Comparison of ENCODE assay signal across 2 cellular contexts in the genomic region with DNA sequence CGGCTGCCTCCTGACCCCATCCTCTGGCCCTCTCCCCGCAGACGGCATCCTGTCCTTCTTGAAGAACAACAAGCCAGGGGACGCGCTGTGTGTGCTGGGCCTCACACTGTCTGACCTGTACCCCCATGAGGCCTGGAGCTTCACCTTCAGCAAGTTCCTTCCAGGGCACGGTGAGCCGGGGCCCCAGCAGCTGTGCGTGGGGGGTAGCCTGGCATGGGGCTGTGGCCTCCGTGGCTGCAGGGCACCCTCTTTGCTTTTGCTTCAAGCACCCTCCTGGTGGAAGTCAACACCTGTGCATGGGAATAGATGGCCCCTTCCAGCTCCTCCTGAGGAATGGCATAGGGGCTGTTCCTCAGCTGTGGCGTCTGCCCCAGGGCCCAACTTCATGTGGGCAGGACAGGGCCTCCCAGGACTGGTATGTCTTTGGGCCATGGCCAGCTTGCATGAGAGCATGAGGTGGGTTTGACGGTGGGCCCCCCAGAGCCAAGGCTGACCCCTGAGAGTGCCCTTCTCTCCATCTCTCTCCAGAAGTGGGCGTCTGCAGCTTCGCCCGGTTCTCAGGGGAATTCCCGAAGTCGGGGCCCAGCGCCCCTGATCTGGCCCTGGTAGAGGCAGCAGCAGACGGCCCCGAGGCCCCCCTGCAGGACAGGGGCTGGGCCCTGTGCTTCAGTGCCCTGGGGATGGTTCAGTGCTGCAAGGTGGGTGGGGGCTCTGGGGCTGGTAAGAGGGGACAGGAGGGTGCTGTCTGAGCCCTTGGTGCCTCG.
TF ChIP-seq lines count a peak whose summit lies in the region.

No MANE protein-coding gene starts in this region.

TF ChIP-seq in IMR-90, 13 proteins besides CTCF, POLR2A, EP300 and RAD21:
- TF ChIP-seq RCOR1 (IDR thresholded peaks at IDR 0.05; ENCODE audit: insufficient replicate concordance, low read length) = no peak
- TF ChIP-seq, protein P1, sequence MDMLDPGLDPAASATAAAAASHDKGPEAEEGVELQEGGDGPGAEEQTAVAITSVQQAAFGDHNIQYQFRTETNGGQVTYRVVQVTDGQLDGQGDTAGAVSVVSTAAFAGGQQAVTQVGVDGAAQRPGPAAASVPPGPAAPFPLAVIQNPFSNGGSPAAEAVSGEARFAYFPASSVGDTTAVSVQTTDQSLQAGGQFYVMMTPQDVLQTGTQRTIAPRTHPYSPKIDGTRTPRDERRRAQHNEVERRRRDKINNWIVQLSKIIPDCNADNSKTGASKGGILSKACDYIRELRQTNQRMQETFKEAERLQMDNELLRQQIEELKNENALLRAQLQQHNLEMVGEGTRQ (IDR thresholded peaks at IDR 0.05; ENCODE audit: low read depth, low read length) = no peak
- no peak for TF ChIP-seq RFX5 (IDR thresholded peaks at IDR 0.05; ENCODE audit: low read depth, low read length)
- TF ChIP-seq MAZ (IDR thresholded peaks at IDR 0.05; ENCODE audit: borderline replicate concordance, low read depth, low read length) = no peak
- TF ChIP-seq BHLHE40 (IDR thresholded peaks at IDR 0.05; ENCODE audit: low read depth, low read length) = no peak
- TF ChIP-seq CEBPB (IDR thresholded peaks at IDR 0.05; ENCODE audit: low read depth, low read length) = no peak
- TF ChIP-seq NFE2L2 (IDR thresholded peaks at IDR 0.05; ENCODE audit: low read depth, low read length) = no peak
- TF ChIP-seq SMC3 (IDR thresholded peaks at IDR 0.05; ENCODE audit: low read depth, low read length) = no peak
- TF ChIP-seq CHD1 (IDR thresholded peaks at IDR 0.05; ENCODE audit: low read depth, low read length) = no peak
- TF ChIP-seq MXI1 (IDR thresholded peaks at IDR 0.05; ENCODE audit: borderline replicate concordance, low read depth, low read length) = no peak
TF ChIP-seq in IMR-90: peak in this region for 0.

TF ChIP-seq in GM12891, 5 proteins besides CTCF, POLR2A, EP300 and RAD21:
- TF ChIP-seq TAF1 (IDR thresholded peaks at IDR 0.05; ENCODE audit: low read depth, low read length) (no peak), SPI1 (IDR thresholded peaks at IDR 0.05; ENCODE audit: low read depth, low read length) (no peak), POU2F2 (IDR thresholded peaks at IDR 0.05; ENCODE audit: low read depth, low read length) (no peak), PAX5 (IDR thresholded peaks at IDR 0.05; ENCODE audit: insufficient read depth, low read length, severe bottlenecking) (no peak), POLR2AphosphoS5 (IDR thresholded peaks at IDR 0.05; ENCODE audit: low read depth, low read length) (no peak)
